In genomic region chr3:30141927-30142326, GRCh38 we compare ENCODE assay signal across 17 cellular contexts.
"Had no signal": no experiment of that assay in that cellular context is flagged by ENCODE, and none has a peak within 500 bp of the region (broad histone marks: within the 10 kb centered on the region; RNA-seq: fewer than 3 reads in every experiment).

No MANE protein-coding gene starts in this region.

- H3K27ac Mint-ChIP-seq: naive thymus-derived CD4-positive, alpha-beta T cell; nephron progenitor cell had no signal

- H3K4me3 ChIP-seq: gastrocnemius medialis, right atrium auricular region, stomach, thoracic aorta, transverse colon had no signal

- H3K4me1 ChIP-seq: right atrium auricular region, stomach, transverse colon had no signal

- H3K4me3 Mint-ChIP-seq: naive thymus-derived CD4-positive, alpha-beta T cell; nephron progenitor cell had no signal

- FAIRE-seq: small intestine had no signal

- H3K36me3 Mint-ChIP-seq: naive thymus-derived CD4-positive, alpha-beta T cell had no signal

- DNase-seq: effector memory CD4-positive, alpha-beta T cell; gastrocnemius medialis; islet precursor cell; mammary epithelial cell; naive thymus-derived CD4-positive, alpha-beta T cell; nephron progenitor cell; posterior cingulate gyrus; small intestine; stimulated activated CD4-positive, alpha-beta T cell treated with anti-CD3 and anti-CD28 coated beads, Interleukin-12 subunit alpha, Interleukin-12 subunit beta, amount 100 ng/mL, for 4 hours; stimulated activated naive CD4-positive, alpha-beta T cell; stomach; substantia nigra; transverse colon had no signal

- H3K27me3 Mint-ChIP-seq: naive thymus-derived CD4-positive, alpha-beta T cell had no signal

- H3K36me3 ChIP-seq: gastrocnemius medialis, right atrium auricular region, stomach, thoracic aorta, transverse colon had no signal

- ATAC-seq: esophagus mucosa; gastrocnemius medialis; left lobe of liver; naive thymus-derived CD4-positive, alpha-beta T cell had no signal

- H3K27ac ChIP-seq: gastrocnemius medialis, right atrium auricular region, stomach, thoracic aorta, transverse colon had no signal

- H3K4me1 Mint-ChIP-seq: naive thymus-derived CD4-positive, alpha-beta T cell; nephron progenitor cell had no signal

- H3K9me3 Mint-ChIP-seq: nephron progenitor cell had no signal

- H3K27me3 ChIP-seq: gastrocnemius medialis, right atrium auricular region, stomach, transverse colon had no signal

- H3K9me3 ChIP-seq: gastrocnemius medialis, stomach, thoracic aorta, transverse colon had no signal
